Comparison of ENCODE assay signal across 9 cellular contexts in genomic region chr12:6494968-6495367, GRCh38. TPM values are rescaled to one million over a fixed set of nuclear protein-coding genes. Genes with fewer than 3 reads are reported as not detected.
A peak's percentile ranks its signal among the peaks of the same experiment; 100 is the strongest.
DNase-seq lines count a peak whose midpoint lies in the region; ATAC-seq and TF ChIP-seq lines count a peak whose summit lies in the region.
"Had no signal": no experiment of that assay in that cellular context is flagged by ENCODE, and none has a peak within 500 bp of the region (broad histone marks: within the 10 kb centered on the region; RNA-seq: fewer than 3 reads in every experiment).

No MANE protein-coding gene starts in this region.

- H3K4me3 ChIP-seq in smooth muscle cell (peak overlapping the region; percentile 74), Peyer's patch (peak overlapping the region in 1 of 4 donors; percentile 73)

- POLR2A ChIA-PET in RWPE1 (lab: Yijun Ruan, JAX; ENCODE audit: low non-redundant PET): no interaction called here

- H3K4me1 ChIP-seq in smooth muscle cell (ENCODE audit: low read depth) (peaks cover 21% of the 10 kb centered on the region), Peyer's patch (peaks cover 0 to 18% (median 6%) of the 10 kb centered on the region in 4 donors)

- no peaks in the 10 kb centered on the region for H3K27me3 Mint-ChIP-seq in activated CD4-positive, alpha-beta T cell treated with anti-CD3 and anti-CD28 coated beads, Interleukin-2, amount 10 ng/mL, durations not matched to agents 24 days and 14 days

- intact Hi-C loops in activated CD4-positive, alpha-beta T cell treated with anti-CD3 and anti-CD28 coated beads, Interleukin-2, amount 10 ng/mL, durations not matched to agents 24 days and 14 days (cut with micrococcal nuclease): loop anchor here (1.0 to 5.0 kb wide), 2 partner anchors 37 to 357 kb away; partner anchors contain the start of genes CDCA3 and USP5

- H3K36me3 ChIP-seq in smooth muscle cell (ENCODE audit: low read depth) (no peaks in the 10 kb centered on the region), Peyer's patch (peaks cover 0 to 38% (median 0%) of the 10 kb centered on the region in 3 donors)

- H3K9me3 ChIP-seq in smooth muscle cell (replicated peaks; ENCODE audit: low read depth): no peaks in the 10 kb centered on the region
- H3K9me3 ChIP-seq in Peyer's patch: no peaks in the 10 kb centered on the region

- peak overlapping the region; percentile 95 for H3K4me3 Mint-ChIP-seq in activated CD4-positive, alpha-beta T cell treated with anti-CD3 and anti-CD28 coated beads, Interleukin-2, amount 10 ng/mL, durations not matched to agents 24 days and 14 days

- 87% methylated on average over 1 of the region's 1 CpG for WGBS in smooth muscle cell (ENCODE audit: low lambda C conversion rate)

- H2AFZ ChIP-seq in smooth muscle cell (ENCODE audit: low read depth): no peak overlapping the region

- H3K27me3 ChIP-seq in smooth muscle cell (ENCODE audit: low read depth) (no peaks in the 10 kb centered on the region), Peyer's patch (no peaks in the 10 kb centered on the region)

- no peak for TF ChIP-seq POLR2A in erythroblast (IDR thresholded peaks at IDR 0.05; ENCODE audit: low read length)
- TF ChIP-seq POLR2A in Peyer's patch (IDR thresholded peaks at IDR 0.05): no peak

- TF ChIP-seq CTCF in RWPE1 (conservative IDR thresholded peaks at IDR 0.05; ENCODE audit: low read depth) (no peak), smooth muscle cell (IDR thresholded peaks at IDR 0.05; ENCODE audit: borderline replicate concordance, insufficient read depth, poor library complexity, severe bottlenecking) (no peak), Peyer's patch (IDR thresholded peaks at IDR 0.05) (no peak)

- H3K4me2 ChIP-seq in smooth muscle cell: peak overlapping the region; percentile 84

- peaks cover 46% of the 10 kb centered on the region for H3K36me3 Mint-ChIP-seq in activated CD4-positive, alpha-beta T cell treated with anti-CD3 and anti-CD28 coated beads, Interleukin-2, amount 10 ng/mL, durations not matched to agents 24 days and 14 days (ENCODE audit: low read depth)

- peaks cover 3% of the 10 kb centered on the region for H3F3A ChIP-seq in smooth muscle cell (ENCODE audit: low read depth)

- peaks cover 6% of the 10 kb centered on the region for H4K20me1 ChIP-seq in smooth muscle cell (ENCODE audit: low read depth)

- peak overlapping the region; percentile 4 for H3K9ac ChIP-seq in smooth muscle cell (ENCODE audit: low read depth)

- H3K27ac ChIP-seq in RWPE1 (no peak overlapping the region), smooth muscle cell (ENCODE audit: low read depth) (no peak overlapping the region), Peyer's patch (peak overlapping the region in 2 of 4 donors; percentile 94)

- no peak for ATAC-seq in HG02884 (IDR thresholded peaks at IDR 0.05; ENCODE audit: unreplicated experiment)

- DNase-seq in activated CD4-positive, alpha-beta T cell treated with anti-CD3 and anti-CD28 coated beads, Interleukin-2, amount 10 ng/mL, durations not matched to agents 24 days and 14 days: no peak
- DNase-seq in activated CD4-positive, alpha-beta T cell treated with anti-CD3 and anti-CD28 coated beads for 48 hours: no peak
- DNase-seq in RWPE1 (ENCODE audit: low spot score) (peak; percentile 26), erythroblast (lab: John Stamatoyannopoulos, UW) (peak; percentile 34 to 53), smooth muscle cell (lab: John Stamatoyannopoulos, UW; ENCODE audit: unreplicated experiment) (no peak), SHP77 (lab: John Stamatoyannopoulos, UW) (no peak), Peyer's patch (no peak)
- DNase-seq: effector CD8-positive, alpha-beta T cell had no signal

- CTCF ChIA-PET in RWPE1 (lab: Yijun Ruan, JAX): interaction anchor here (1.0 kb wide), 1 partner anchor 44 kb away, joined by 3 read pairs; no protein-coding TSS in a partner anchor

- peak overlapping the region; percentile 97 for H3K27ac Mint-ChIP-seq in activated CD4-positive, alpha-beta T cell treated with anti-CD3 and anti-CD28 coated beads, Interleukin-2, amount 10 ng/mL, durations not matched to agents 24 days and 14 days

- no peaks in the 10 kb centered on the region for H3K9me3 Mint-ChIP-seq in activated CD4-positive, alpha-beta T cell treated with anti-CD3 and anti-CD28 coated beads, Interleukin-2, amount 10 ng/mL, durations not matched to agents 24 days and 14 days

- peaks cover 34% of the 10 kb centered on the region for H3K4me1 Mint-ChIP-seq in activated CD4-positive, alpha-beta T cell treated with anti-CD3 and anti-CD28 coated beads, Interleukin-2, amount 10 ng/mL, durations not matched to agents 24 days and 14 days

- peaks cover 35% of the 10 kb centered on the region for H3K79me2 ChIP-seq in smooth muscle cell (ENCODE audit: low read depth)

RNA-seq across cellular contexts. Expression of gene NCAPD2, which starts 1.1 kb away (rescaled TPM):
- total RNA-seq in activated CD4-positive, alpha-beta T cell treated with anti-CD3 and anti-CD28 coated beads, Interleukin-2, amount 10 ng/mL, durations not matched to agents 24 days and 14 days: 104 and 106 TPM in 2 replicates
- 22.7 and 78.9 TPM in 2 replicates for total RNA-seq in smooth muscle cell
- 17.6 and 21.5 TPM in 2 replicates for polyA plus RNA-seq in smooth muscle cell
- 10 to 100 TPM; 26.1 to 86.6 (median 32.7) TPM for total RNA-seq in Peyer's patch

RNA-seq across cellular contexts. Expression of gene MRPL51, which starts 1.9 kb away (rescaled TPM):
- 277 and 280 TPM in 2 replicates for total RNA-seq in activated CD4-positive, alpha-beta T cell treated with anti-CD3 and anti-CD28 coated beads, Interleukin-2, amount 10 ng/mL, durations not matched to agents 24 days and 14 days
- 122 and 126 TPM in 2 replicates for total RNA-seq in smooth muscle cell
- polyA plus RNA-seq in smooth muscle cell: 364 and 377 TPM in 2 replicates
- 10 to 100 TPM; 23.5 to 71.8 (median 61.6) TPM for total RNA-seq in Peyer's patch

RNA-seq across cellular contexts. Expression of gene VAMP1, which starts 24.5 kb away (rescaled TPM):
- 50.0 and 51.2 TPM in 2 replicates for total RNA-seq in activated CD4-positive, alpha-beta T cell treated with anti-CD3 and anti-CD28 coated beads, Interleukin-2, amount 10 ng/mL, durations not matched to agents 24 days and 14 days
- 3.5 and 10.0 TPM in 2 replicates for total RNA-seq in smooth muscle cell
- 7.5 and 8.6 TPM in 2 replicates for polyA plus RNA-seq in smooth muscle cell
- total RNA-seq in Peyer's patch: 10 to 100 TPM in 2 of 4 donors, 1 to 10 TPM in 2; 5.3 to 17.4 (median 9.3) TPM

RNA-seq across cellular contexts. Expression of gene GAPDH, which starts 39.3 kb away (rescaled TPM):
- 4,585 and 4,599 TPM in 2 replicates for total RNA-seq in activated CD4-positive, alpha-beta T cell treated with anti-CD3 and anti-CD28 coated beads, Interleukin-2, amount 10 ng/mL, durations not matched to agents 24 days and 14 days
- 5,015 and 5,158 TPM in 2 replicates for total RNA-seq in smooth muscle cell
- polyA plus RNA-seq in smooth muscle cell: 9,934 and 11,119 TPM in 2 replicates
- total RNA-seq in Peyer's patch: 1,000 to 10,000 TPM; 1,939 to 3,624 (median 2,830) TPM

RNA-seq across cellular contexts. Expression of gene TAPBPL, which starts 43.1 kb away (rescaled TPM):
- 31.9 and 33.0 TPM in 2 replicates for total RNA-seq in activated CD4-positive, alpha-beta T cell treated with anti-CD3 and anti-CD28 coated beads, Interleukin-2, amount 10 ng/mL, durations not matched to agents 24 days and 14 days
- 0.85 TPM in 1 of 2 replicates, not detected in the other for total RNA-seq in smooth muscle cell
- polyA plus RNA-seq in smooth muscle cell: 1.5 and 3.2 TPM in 2 replicates
- 100 to 1,000 TPM in 2 of 4 donors, 10 to 100 TPM in 2; 44.6 to 124 (median 95.5) TPM for total RNA-seq in Peyer's patch

Comparison
In these comparisons a context has a peak if more than half of its experiments do, and no peak if none do; other contexts are left out.
1. DNase-seq: peak in RWPE1 (single experiment) and erythroblast (2 of 2); none in activated CD4-positive, alpha-beta T cell treated with anti-CD3 and anti-CD28 coated beads, Interleukin-2, amount 10 ng/mL, durations not matched to agents 24 days and 14 days (single experiment), activated CD4-positive, alpha-beta T cell treated with anti-CD3 and anti-CD28 coated beads for 48 hours (single experiment), smooth muscle cell (single experiment), SHP77 (0 of 2) and Peyer's patch (0 of 3).